Comparison of ENCODE assay signal across 9 cellular contexts in genomic region chrY:19076914-19077697, GRCh38.
DNase-seq lines count a peak whose midpoint lies in the region; ATAC-seq and TF ChIP-seq lines count a peak whose summit lies in the region.
"Had no signal": no experiment of that assay in that cellular context is flagged by ENCODE, and none has a peak within 500 bp of the region (broad histone marks: within the 10 kb centered on the region; RNA-seq: fewer than 3 reads in every experiment).

No MANE protein-coding gene starts in this region.

- DNase-seq in CD4-positive, alpha-beta T cell, result peak in 3 of 10 experiments; percentile 1 to 32 (median 16)
- DNase-seq in cerebellum (ENCODE audit: low spot score), result peak; percentile 41
- DNase-seq in naive thymus-derived CD4-positive, alpha-beta T cell, result peak in 4 of 9 donors; percentile 9 to 59 (median 36)
- DNase-seq in DMS53 (lab: John Stamatoyannopoulos, UW), result no peak
- DNase-seq in RPMI8226, result no peak
- no peak for DNase-seq in RWPE1 (ENCODE audit: low spot score)
- DNase-seq: NCI-H1694 had no signal

- no peak overlapping the region for H3K27ac ChIP-seq in CD4-positive, alpha-beta T cell (ENCODE audit: low read depth, low read length)
- H3K27ac ChIP-seq in naive thymus-derived CD4-positive, alpha-beta T cell (ENCODE audit: low read depth, low read length), result peak overlapping the region; percentile 41
- H3K27ac ChIP-seq in RWPE1, result no peak overlapping the region

- H3K27ac Mint-ChIP-seq in CD4-positive, alpha-beta T cell, result peak overlapping the region; percentile 73
- peak overlapping the region in 5 of 9 donors; percentile 71 to 92 (median 77) for H3K27ac Mint-ChIP-seq in naive thymus-derived CD4-positive, alpha-beta T cell

- CTCF ChIA-PET in CD4-positive, alpha-beta T cell (lab: Charles Lee), result no interaction called here
- CTCF ChIA-PET in naive thymus-derived CD4-positive, alpha-beta T cell (lab: Charles Lee), result no interaction called here
- CTCF ChIA-PET in RWPE1 (lab: Yijun Ruan, JAX), result no interaction called here

- H3K36me3 ChIP-seq in naive thymus-derived CD4-positive, alpha-beta T cell (ENCODE audit: control insufficient read depth in 2 of 3, insufficient read depth in 3 of 3, low read length in 3 of 3), result no peaks in the 10 kb centered on the region

- intact Hi-C loops in CD4-positive, alpha-beta T cell (cut with DNase I, micrococcal nuclease), result no loop called here
- intact Hi-C loops in naive thymus-derived CD4-positive, alpha-beta T cell (cut with micrococcal nuclease), result loop anchor here (1.0 to 10.0 kb wide), 7 partner anchors 155 to 1498 kb away; partner anchors contain the start of gene EIF1AY (in 2 of the 2)

- peak overlapping the region; percentile 56 for H3K4me3 ChIP-seq in naive thymus-derived CD4-positive, alpha-beta T cell (ENCODE audit: low read length)

- POLR2A ChIA-PET in CD4-positive, alpha-beta T cell (lab: Charles Lee), result interaction anchor here (0.5 to 0.8 kb wide), 2 partner anchors 155 to 187 kb away, joined by 3 to 4 read pairs; no protein-coding TSS in a partner anchor
- POLR2A ChIA-PET in naive thymus-derived CD4-positive, alpha-beta T cell (lab: Charles Lee), result interaction anchor here (1.3 to 1.7 kb wide), 3 partner anchors 155 to 491 kb away, joined by 3 to 5 read pairs (median 4); no protein-coding TSS in a partner anchor
- POLR2A ChIA-PET in RWPE1 (lab: Yijun Ruan, JAX; ENCODE audit: low non-redundant PET), result no interaction called here

- H3K27me3 ChIP-seq in CD4-positive, alpha-beta T cell (ENCODE audit: control insufficient read depth, insufficient read depth, low read length), result no peaks in the 10 kb centered on the region
- no peaks in the 10 kb centered on the region for H3K27me3 ChIP-seq in naive thymus-derived CD4-positive, alpha-beta T cell (ENCODE audit: control insufficient read depth in 2 of 2, insufficient read depth in 2 of 2, low read length in 2 of 2)

- H3K36me3 Mint-ChIP-seq in CD4-positive, alpha-beta T cell (ENCODE audit: low read depth), result no peaks in the 10 kb centered on the region
- peaks cover 0 to 3% (median 0%) of the 10 kb centered on the region in 5 donors for H3K36me3 Mint-ChIP-seq in naive thymus-derived CD4-positive, alpha-beta T cell

- no peaks in the 10 kb centered on the region for H3K9me3 ChIP-seq in CD4-positive, alpha-beta T cell (ENCODE audit: control insufficient read depth, low read length)
- no peaks in the 10 kb centered on the region for H3K9me3 ChIP-seq in naive thymus-derived CD4-positive, alpha-beta T cell (ENCODE audit: control insufficient read depth in 2 of 3, low read length in 3 of 3)

- H3K4me1 ChIP-seq in naive thymus-derived CD4-positive, alpha-beta T cell (ENCODE audit: control insufficient read depth in 2 of 2, insufficient read depth in 2 of 2, low read length in 2 of 2), result no peaks in the 10 kb centered on the region

- H3K4me3 Mint-ChIP-seq in CD4-positive, alpha-beta T cell, result peak overlapping the region; percentile 93
- peak overlapping the region in 5 of 10 donors; percentile 90 to 96 (median 92) for H3K4me3 Mint-ChIP-seq in naive thymus-derived CD4-positive, alpha-beta T cell

- H3K9me3 Mint-ChIP-seq in CD4-positive, alpha-beta T cell, result no peaks in the 10 kb centered on the region
- H3K9me3 Mint-ChIP-seq in naive thymus-derived CD4-positive, alpha-beta T cell, result no peaks in the 10 kb centered on the region

- ATAC-seq in CD4-positive, alpha-beta T cell (ENCODE audit: poor library complexity), result peak; percentile 77
- ATAC-seq in HG03460 (IDR thresholded peaks at IDR 0.05; ENCODE audit: unreplicated experiment) (peak; percentile 68), HG02678 (IDR thresholded peaks at IDR 0.05; ENCODE audit: unreplicated experiment) (no peak)
- ATAC-seq in naive thymus-derived CD4-positive, alpha-beta T cell, result peak; percentile 85

- H3K27me3 Mint-ChIP-seq in CD4-positive, alpha-beta T cell, result no peaks in the 10 kb centered on the region
- H3K27me3 Mint-ChIP-seq in naive thymus-derived CD4-positive, alpha-beta T cell, result peaks cover 0 to 7% (median 0%) of the 10 kb centered on the region in 5 donors

- H3K4me1 Mint-ChIP-seq in CD4-positive, alpha-beta T cell (ENCODE audit: low read depth), result peaks cover 11% of the 10 kb centered on the region
- peaks cover 0 to 13% (median 5%) of the 10 kb centered on the region in 7 donors for H3K4me1 Mint-ChIP-seq in naive thymus-derived CD4-positive, alpha-beta T cell

- no peak for TF ChIP-seq CTCF in CD4-positive, alpha-beta T cell (IDR thresholded peaks at IDR 0.05)
- TF ChIP-seq CTCF in RWPE1 (conservative IDR thresholded peaks at IDR 0.05; ENCODE audit: low read depth), result no peak

Comparison
In these comparisons a context has a peak if more than half of its experiments do, and no peak if none do; other contexts are left out.
1. intact Hi-C loops: an anchor here in naive thymus-derived CD4-positive, alpha-beta T cell (1.0 to 10.0 kb wide); none called in CD4-positive, alpha-beta T cell.